ENCODE assay signal across 19 cellular contexts in the genomic region with DNA sequence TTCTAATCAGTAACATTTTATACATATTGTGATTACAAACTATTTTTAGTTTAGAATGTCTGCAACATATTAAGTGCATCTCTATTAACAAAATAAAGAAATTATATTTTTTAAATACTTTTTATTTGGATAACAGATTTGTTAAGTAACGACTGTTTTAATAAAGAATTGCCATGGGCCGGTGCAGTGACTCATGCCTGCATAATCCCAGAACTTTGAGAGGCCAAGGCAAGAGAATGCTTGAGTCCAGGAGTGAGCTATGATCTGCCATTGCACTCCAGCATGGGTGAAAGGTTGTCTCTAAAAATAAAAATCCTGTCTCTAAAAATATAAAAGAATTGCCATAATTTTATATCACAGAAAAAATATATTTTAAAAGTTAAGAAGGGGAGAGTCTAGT. TPM values are rescaled to one million over a fixed set of nuclear protein-coding genes. Genes with fewer than 3 reads are reported as not detected.
DNase-seq lines count a peak whose midpoint lies in the region; ATAC-seq and TF ChIP-seq lines count a peak whose summit lies in the region.
"Had no signal": no experiment of that assay in that cellular context is flagged by ENCODE, and none has a peak within 500 bp of the region (broad histone marks: within the 10 kb centered on the region; RNA-seq: fewer than 3 reads in every experiment).

No MANE protein-coding gene starts in this region.

- no peak for TF ChIP-seq CTCF in RWPE1 (conservative IDR thresholded peaks at IDR 0.05; ENCODE audit: low read depth)
- TF ChIP-seq CTCF in retinal pigment epithelial cell (conservative IDR thresholded peaks at IDR 0.05; ENCODE audit: low read depth, low read length) = no peak

- CTCF ChIA-PET in RWPE1 (lab: Yijun Ruan, JAX) = interaction anchor here (1.2 kb wide), 1 partner anchor 11 kb away, joined by 4 read pairs; no protein-coding TSS in a partner anchor

- ATAC-seq in HG03280 (IDR thresholded peaks at IDR 0.05; ENCODE audit: unreplicated experiment) = no peak
- ATAC-seq: heart left ventricle, left cardiac atrium had no signal

- in situ Hi-C loops in G401 (cut with HindIII; ENCODE audit: low sequenced_read_pairs) = no loop called here

- POLR2A ChIA-PET in RWPE1 (lab: Yijun Ruan, JAX; ENCODE audit: low non-redundant PET) = no interaction called here

- no peak overlapping the region for H3K27ac ChIP-seq in RWPE1
- H3K27ac ChIP-seq: 22Rv1 had no signal

- DNase-seq in DMS 273 (lab: John Stamatoyannopoulos, UW; ENCODE audit: unreplicated experiment) (peak; percentile 3), DMS 273 treated with DMSO at 0.1 percent for 48 hours (lab: John Stamatoyannopoulos, UW) (no peak), RWPE1 (ENCODE audit: low spot score) (peak; percentile 3), fibroblast of gingiva (ENCODE audit: low read depth) (peak; percentile 44), retinal pigment epithelial cell (ENCODE audit: low read depth) (peak; percentile 44), G401 (ENCODE audit: low spot score) (no peak), GM19240 (ENCODE audit: insufficient read length, low spot score) (no peak)
- DNase-seq: activated CD4-positive, CD25-positive, alpha-beta regulatory T cell treated with anti-CD3 and anti-CD28 coated beads, Interleukin-2, amount 50 U/mL, for 72 hours; activated CD8-positive, alpha-beta memory T cell treated with anti-CD3 and anti-CD28 coated beads, Interleukin-2, amount 50 U/mL, for 4 hours; activated naive CD4-positive, alpha-beta T cell treated with anti-CD3 and anti-CD28 coated beads for 36 hours; CD8-positive, alpha-beta memory T cell; left cardiac atrium; NCI-H1694 treated with DMSO at 0.1 percent for 48 hours; NCI-H69; T-helper 2 cell had no signal

- H3K4me3 ChIP-seq in retinal pigment epithelial cell (ENCODE audit: low read length) = no peak overlapping the region
- H3K4me3 ChIP-seq: heart left ventricle had no signal

RNA-seq across cellular contexts. Expression of gene LRRIQ3, which starts 4.1 kb away (rescaled TPM):
- total RNA-seq in G401 (2014; rRNA removed; shearing (Covaris generic)) = 0.14 and 0.74 TPM in 2 replicates

RNA-seq across cellular contexts. Expression of gene FPGT, which starts 4.1 kb away (rescaled TPM):
- total RNA-seq in G401 (2014; rRNA removed; shearing (Covaris generic)) = 17.9 and 29.9 TPM in 2 replicates

RNA-seq across cellular contexts. Expression of gene TNNI3K, which starts 41.3 kb away (rescaled TPM):
- total RNA-seq in G401 (2014; rRNA removed; shearing (Covaris generic)) = 0.25 TPM in 1 of 2 replicates, not detected in the other
- total RNA-seq: CD8-positive, alpha-beta memory T cell; progenitor cell of endocrine pancreas had no signal

Comparison
In these comparisons a context has a peak if more than half of its experiments do, and no peak if none do; other contexts are left out.
1. DNase-seq: peak in DMS 273 (single experiment), RWPE1 (single experiment), fibroblast of gingiva (single experiment) and retinal pigment epithelial cell (single experiment); none in DMS 273 treated with DMSO at 0.1 percent for 48 hours (single experiment), G401 (single experiment) and GM19240 (single experiment).